Comparison of ENCODE assay signal across 6 cellular contexts in genomic region chr6:115728171-115728570, GRCh38.
"Had no signal": no experiment of that assay in that cellular context is flagged by ENCODE, and none has a peak within 500 bp of the region (broad histone marks: within the 10 kb centered on the region; RNA-seq: fewer than 3 reads in every experiment).

No MANE protein-coding gene starts in this region.

- H3K27ac Mint-ChIP-seq: GM23338 had no signal

- DNase-seq: HCEC 1CT, IMR-90, KG1 had no signal

- ATAC-seq: GM23338, K562 had no signal

- H3K4me3 Mint-ChIP-seq: GM23338, H9 had no signal

- H3K9me3 Mint-ChIP-seq: GM23338 had no signal

- H3K4me1 Mint-ChIP-seq: GM23338, H9 had no signal
